31 cellular contexts compared by ENCODE assay signal in the genomic region with DNA sequence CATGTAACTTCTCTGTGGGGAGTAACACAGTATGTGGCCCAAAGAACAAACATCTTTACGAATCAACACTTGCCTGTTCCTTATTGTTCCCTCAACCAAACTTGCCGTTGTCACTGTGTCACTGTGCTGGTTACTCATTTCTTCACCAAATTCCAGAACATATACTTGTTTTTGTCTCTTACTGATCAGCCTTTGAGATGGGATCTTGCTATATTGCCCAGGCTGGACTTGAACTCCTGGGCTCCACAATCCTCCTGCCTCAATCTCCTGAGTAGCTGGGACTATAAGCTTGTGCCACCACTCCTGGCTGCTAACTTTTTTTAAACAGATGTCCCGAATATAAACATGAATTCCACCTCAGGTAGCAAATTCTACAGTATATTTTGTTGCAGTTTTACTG.
"Had no signal": no experiment of that assay in that cellular context is flagged by ENCODE, and none has a peak within 500 bp of the region (broad histone marks: within the 10 kb centered on the region; RNA-seq: fewer than 3 reads in every experiment).

No MANE protein-coding gene starts in this region.

- ATAC-seq: activated CD4-positive, alpha-beta T cell treated with anti-CD3 and anti-CD28 coated beads for 36 hours; activated CD4-positive, CD25-positive, alpha-beta regulatory T cell treated with anti-CD3 and anti-CD28 coated beads, Interleukin-2, amount 50 U/mL, for 24 hours; activated CD8-positive, alpha-beta memory T cell treated with anti-CD3 and anti-CD28 coated beads, Interleukin-2, amount 10 ng/mL, durations not matched to agents 7 days and 5 days; activated CD8-positive, alpha-beta T cell treated with anti-CD3 and anti-CD28 coated beads, Interleukin-2, amount 10 ng/mL, durations not matched to agents 7 days and 5 days; activated naive CD8-positive, alpha-beta T cell treated with anti-CD3 and anti-CD28 coated beads, Interleukin-2, amount 50 U/mL, for 24 hours had no signal

- H3K36me3 ChIP-seq: ascending aorta, cardiac muscle cell had no signal

- H3K4me1 ChIP-seq: ascending aorta had no signal

- H3K27me3 ChIP-seq: ascending aorta, cardiac muscle cell had no signal

- FAIRE-seq: bronchial epithelial cell, TTC549 had no signal

- H3K27ac ChIP-seq: ascending aorta, cardiac muscle cell had no signal

- H3K4me3 ChIP-seq: ascending aorta, cardiac muscle cell had no signal

- DNase-seq: activated CD4-positive, alpha-beta memory T cell treated with anti-CD3 and anti-CD28 coated beads, Interleukin-2, amount 10 ng/mL, durations not matched to agents 7 days and 5 days; activated CD4-positive, alpha-beta T cell treated with anti-CD3 and anti-CD28 coated beads for 1 hour; activated CD4-positive, alpha-beta T cell treated with anti-CD3 and anti-CD28 coated beads for 36 hours; activated CD4-positive, alpha-beta T cell treated with anti-CD3 and anti-CD28 coated beads for 48 hours; activated CD4-positive, alpha-beta T cell treated with anti-CD3 and anti-CD28 coated beads, Interleukin-2, amount 10 ng/mL, durations not matched to agents 7 days and 5 days; activated CD4-positive, alpha-beta T cell treated with anti-CD3 and anti-CD28 coated beads, Interleukin-2, amount 50 U/mL, for 48 hours; activated CD4-positive, CD25-positive, alpha-beta regulatory T cell; activated CD8-positive, alpha-beta memory T cell treated with anti-CD3 and anti-CD28 coated beads for 24 hours; activated CD8-positive, alpha-beta memory T cell treated with anti-CD3 and anti-CD28 coated beads, Interleukin-2, amount 10 ng/mL, durations not matched to agents 7 days and 5 days; activated CD8-positive, alpha-beta memory T cell treated with anti-CD3 and anti-CD28 coated beads, Interleukin-2, amount 50 U/mL, for 48 hours; activated CD8-positive, alpha-beta T cell treated with anti-CD3 and anti-CD28 coated beads, Interleukin-2, amount 10 ng/mL, durations not matched to agents 7 days and 5 days; activated effector memory CD4-positive, alpha-beta T cell treated with Interleukin-2 at 50 U/mL for 16 hours; activated gamma-delta T cell; activated naive CD4-positive, alpha-beta T cell treated with anti-CD3 and anti-CD28 coated beads, Interleukin-2, amount 10 ng/mL, durations not matched to agents 7 days and 5 days; activated naive CD4-positive, alpha-beta T cell treated with Interleukin-2 at 50 U/mL for 16 hours; activated naive CD8-positive, alpha-beta T cell treated with anti-CD3 and anti-CD28 coated beads, Interleukin-2, amount 10 ng/mL, durations not matched to agents 7 days and 5 days; activated naive CD8-positive, alpha-beta T cell treated with anti-CD3 and anti-CD28 coated beads, Interleukin-2, amount 50 U/mL, for 24 hours; activated T-cell treated with anti-CD3 and anti-CD28 coated beads, Interleukin-2, amount 50 U/mL, for 24 hours; activated T-cell treated with anti-CD3 and anti-CD28 coated beads, Interleukin-2, amount 50 U/mL, for 48 hours; amygdala; anterior cingulate cortex; caudate nucleus; cerebellar nuclear complex; T-helper 1 cell; T-helper 2 cell; T-helper 9 cell had no signal

- H3K9me3 ChIP-seq: ascending aorta had no signal
